ENCODE assay signal across 5 cellular contexts in the genomic region with DNA sequence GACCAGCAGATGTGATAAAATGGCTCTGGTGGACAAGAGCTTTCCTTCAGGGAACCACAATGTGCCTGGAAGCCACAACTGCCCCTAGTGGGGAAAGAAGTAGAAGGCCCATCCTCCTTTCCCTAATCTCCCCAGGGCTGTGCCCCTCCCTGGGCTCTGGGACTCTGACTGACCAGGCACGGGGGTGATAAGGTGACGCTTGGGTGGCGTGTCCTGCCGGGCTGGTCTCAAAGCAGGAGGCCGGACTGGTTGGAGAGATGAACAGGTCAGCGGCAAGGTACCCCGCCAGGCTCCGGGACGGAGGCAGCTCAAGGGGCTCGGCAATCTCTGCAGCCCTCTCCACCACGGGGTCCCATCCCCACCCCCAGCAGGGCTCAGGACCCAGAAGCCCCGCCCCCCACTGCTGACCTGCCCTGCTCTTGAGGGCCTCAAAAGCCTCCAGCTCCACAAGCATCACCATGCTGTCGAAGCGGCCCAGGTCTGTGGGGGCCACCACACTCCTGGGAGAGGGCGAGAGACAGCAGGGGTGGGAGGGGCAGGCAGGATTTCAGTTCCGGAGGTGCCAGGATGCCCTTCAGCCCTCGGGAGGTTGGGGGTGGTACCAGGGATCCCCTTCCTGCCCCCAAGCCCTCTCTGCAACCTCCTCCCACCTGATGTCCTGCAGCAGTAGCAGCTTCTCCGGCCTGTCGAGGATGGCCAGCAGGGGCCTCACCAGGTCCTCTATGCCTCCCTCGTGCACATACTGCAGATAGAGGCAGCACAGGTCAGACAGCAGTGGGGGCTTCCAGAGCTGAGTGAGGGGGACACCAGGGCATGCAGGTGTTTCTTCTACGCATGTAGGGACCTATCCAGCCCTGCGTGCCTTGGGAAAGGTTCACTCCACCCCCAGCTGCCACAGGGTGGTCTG. TPM values are rescaled to one million over a fixed set of nuclear protein-coding genes. Genes with fewer than 3 reads are reported as not detected.
DNase-seq lines count a peak whose midpoint lies in the region; TF ChIP-seq lines count a peak whose summit lies in the region.
"Had no signal": no experiment of that assay in that cellular context is flagged by ENCODE, and none has a peak within 500 bp of the region (broad histone marks: within the 10 kb centered on the region; RNA-seq: fewer than 3 reads in every experiment).

No MANE protein-coding gene starts in this region.

- TF ChIP-seq CTCF in GM20000 (IDR thresholded peaks at IDR 0.05; ENCODE audit: extremely low read depth, missing control alignments) = no peak

- DNase-seq in EH (ENCODE audit: low read depth) (peak; percentile 34), cerebellum (ENCODE audit: low spot score) (no peak), GM20000 (ENCODE audit: low spot score) (no peak)

- H3K27ac ChIP-seq in cingulate gyrus (ENCODE audit: low read depth, low read length) = peak overlapping the region; percentile 57
- H3K27ac ChIP-seq: HL-60 had no signal

RNA-seq across cellular contexts. Expression of a gene that starts 12.2 kb away (rescaled TPM):
- total RNA-seq in cerebellum = 23.9 TPM

RNA-seq across cellular contexts. Expression of a gene that starts 19.2 kb away (rescaled TPM):
- 5.9 TPM for total RNA-seq in cerebellum

RNA-seq across cellular contexts. Expression of a gene that starts 19.3 kb away (rescaled TPM):
- 47.7 TPM for total RNA-seq in cerebellum

RNA-seq across cellular contexts. Expression of a gene that starts 24.4 kb away (rescaled TPM):
- total RNA-seq in cerebellum = 5.6 TPM

RNA-seq across cellular contexts. Expression of a gene that starts 24.5 kb away (rescaled TPM):
- 38.1 TPM for total RNA-seq in cerebellum
